1 cellular context compared by ENCODE assay signal in the genomic region with DNA sequence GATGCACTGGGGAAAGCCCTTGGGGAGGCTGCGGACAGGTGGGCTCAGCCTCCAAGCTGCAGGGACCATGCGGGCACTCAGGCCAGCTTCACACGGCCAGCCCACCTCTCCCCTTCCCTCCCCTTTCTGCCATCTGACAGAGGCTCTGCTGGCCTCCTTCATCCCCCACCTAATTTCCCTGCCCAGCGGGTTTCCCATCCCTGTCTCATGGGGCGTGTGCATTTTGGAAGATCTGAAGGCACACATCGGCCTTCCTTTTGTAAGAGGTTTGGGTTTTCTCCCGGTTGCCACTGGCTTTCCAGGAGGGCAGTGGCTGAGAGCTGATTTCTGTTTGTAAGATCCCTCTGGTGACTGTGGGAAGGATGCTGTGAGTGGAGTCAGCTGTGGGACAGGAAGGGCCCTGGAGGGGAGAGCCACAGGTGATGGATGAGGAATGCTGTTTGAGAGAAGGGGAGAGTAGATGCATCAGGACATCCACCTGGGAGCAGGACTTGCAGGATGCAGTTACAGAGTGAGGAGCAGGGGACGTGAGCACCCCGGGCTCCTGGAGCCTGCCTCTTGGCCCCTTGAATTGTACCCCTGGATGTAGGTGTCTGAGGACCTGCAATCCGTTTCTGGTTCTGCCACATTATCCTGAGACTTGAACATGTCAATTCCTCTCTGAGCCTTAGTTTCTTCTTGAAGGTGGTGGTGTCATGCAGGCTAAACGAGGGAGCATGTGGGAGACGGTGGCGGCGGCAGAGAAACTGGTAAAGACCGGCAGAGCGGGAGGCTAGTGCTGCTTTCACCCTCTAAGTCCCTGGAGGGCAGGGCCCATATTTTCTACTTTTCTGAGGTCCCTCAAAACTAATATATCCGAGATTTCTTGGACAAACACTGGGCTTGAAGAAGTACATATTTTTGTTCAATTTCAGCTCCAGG.
TF ChIP-seq lines count a peak whose summit lies in the region.

No MANE protein-coding gene starts in this region.

TF ChIP-seq in GM23338, 12 proteins besides CTCF, POLR2A, EP300 and RAD21:
- TF ChIP-seq JUNB (IDR thresholded peaks at IDR 0.05; ENCODE audit: unreplicated experiment) (no peak), ZNF114 (CRISPR knock-in tag; IDR thresholded peaks at IDR 0.05) (no peak), EZH2 (IDR thresholded peaks at IDR 0.05; ENCODE audit: low read depth, unreplicated experiment) (no peak), NANOG (IDR thresholded peaks at IDR 0.05; ENCODE audit: borderline replicate concordance) (no peak), EZH2phosphoT487 (IDR thresholded peaks at IDR 0.05; ENCODE audit: unreplicated experiment) (no peak), ZNF331 (CRISPR knock-in tag; IDR thresholded peaks at IDR 0.05; ENCODE audit: low read depth) (no peak), POLR2AphosphoS5 (IDR thresholded peaks at IDR 0.05; ENCODE audit: low read depth) (no peak)
- TF ChIP-seq, protein P1, sequence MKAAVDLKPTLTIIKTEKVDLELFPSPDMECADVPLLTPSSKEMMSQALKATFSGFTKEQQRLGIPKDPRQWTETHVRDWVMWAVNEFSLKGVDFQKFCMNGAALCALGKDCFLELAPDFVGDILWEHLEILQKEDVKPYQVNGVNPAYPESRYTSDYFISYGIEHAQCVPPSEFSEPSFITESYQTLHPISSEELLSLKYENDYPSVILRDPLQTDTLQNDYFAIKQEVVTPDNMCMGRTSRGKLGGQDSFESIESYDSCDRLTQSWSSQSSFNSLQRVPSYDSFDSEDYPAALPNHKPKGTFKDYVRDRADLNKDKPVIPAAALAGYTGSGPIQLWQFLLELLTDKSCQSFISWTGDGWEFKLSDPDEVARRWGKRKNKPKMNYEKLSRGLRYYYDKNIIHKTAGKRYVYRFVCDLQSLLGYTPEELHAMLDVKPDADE (IDR thresholded peaks at IDR 0.05), result no peak
- TF ChIP-seq, protein P2, sequence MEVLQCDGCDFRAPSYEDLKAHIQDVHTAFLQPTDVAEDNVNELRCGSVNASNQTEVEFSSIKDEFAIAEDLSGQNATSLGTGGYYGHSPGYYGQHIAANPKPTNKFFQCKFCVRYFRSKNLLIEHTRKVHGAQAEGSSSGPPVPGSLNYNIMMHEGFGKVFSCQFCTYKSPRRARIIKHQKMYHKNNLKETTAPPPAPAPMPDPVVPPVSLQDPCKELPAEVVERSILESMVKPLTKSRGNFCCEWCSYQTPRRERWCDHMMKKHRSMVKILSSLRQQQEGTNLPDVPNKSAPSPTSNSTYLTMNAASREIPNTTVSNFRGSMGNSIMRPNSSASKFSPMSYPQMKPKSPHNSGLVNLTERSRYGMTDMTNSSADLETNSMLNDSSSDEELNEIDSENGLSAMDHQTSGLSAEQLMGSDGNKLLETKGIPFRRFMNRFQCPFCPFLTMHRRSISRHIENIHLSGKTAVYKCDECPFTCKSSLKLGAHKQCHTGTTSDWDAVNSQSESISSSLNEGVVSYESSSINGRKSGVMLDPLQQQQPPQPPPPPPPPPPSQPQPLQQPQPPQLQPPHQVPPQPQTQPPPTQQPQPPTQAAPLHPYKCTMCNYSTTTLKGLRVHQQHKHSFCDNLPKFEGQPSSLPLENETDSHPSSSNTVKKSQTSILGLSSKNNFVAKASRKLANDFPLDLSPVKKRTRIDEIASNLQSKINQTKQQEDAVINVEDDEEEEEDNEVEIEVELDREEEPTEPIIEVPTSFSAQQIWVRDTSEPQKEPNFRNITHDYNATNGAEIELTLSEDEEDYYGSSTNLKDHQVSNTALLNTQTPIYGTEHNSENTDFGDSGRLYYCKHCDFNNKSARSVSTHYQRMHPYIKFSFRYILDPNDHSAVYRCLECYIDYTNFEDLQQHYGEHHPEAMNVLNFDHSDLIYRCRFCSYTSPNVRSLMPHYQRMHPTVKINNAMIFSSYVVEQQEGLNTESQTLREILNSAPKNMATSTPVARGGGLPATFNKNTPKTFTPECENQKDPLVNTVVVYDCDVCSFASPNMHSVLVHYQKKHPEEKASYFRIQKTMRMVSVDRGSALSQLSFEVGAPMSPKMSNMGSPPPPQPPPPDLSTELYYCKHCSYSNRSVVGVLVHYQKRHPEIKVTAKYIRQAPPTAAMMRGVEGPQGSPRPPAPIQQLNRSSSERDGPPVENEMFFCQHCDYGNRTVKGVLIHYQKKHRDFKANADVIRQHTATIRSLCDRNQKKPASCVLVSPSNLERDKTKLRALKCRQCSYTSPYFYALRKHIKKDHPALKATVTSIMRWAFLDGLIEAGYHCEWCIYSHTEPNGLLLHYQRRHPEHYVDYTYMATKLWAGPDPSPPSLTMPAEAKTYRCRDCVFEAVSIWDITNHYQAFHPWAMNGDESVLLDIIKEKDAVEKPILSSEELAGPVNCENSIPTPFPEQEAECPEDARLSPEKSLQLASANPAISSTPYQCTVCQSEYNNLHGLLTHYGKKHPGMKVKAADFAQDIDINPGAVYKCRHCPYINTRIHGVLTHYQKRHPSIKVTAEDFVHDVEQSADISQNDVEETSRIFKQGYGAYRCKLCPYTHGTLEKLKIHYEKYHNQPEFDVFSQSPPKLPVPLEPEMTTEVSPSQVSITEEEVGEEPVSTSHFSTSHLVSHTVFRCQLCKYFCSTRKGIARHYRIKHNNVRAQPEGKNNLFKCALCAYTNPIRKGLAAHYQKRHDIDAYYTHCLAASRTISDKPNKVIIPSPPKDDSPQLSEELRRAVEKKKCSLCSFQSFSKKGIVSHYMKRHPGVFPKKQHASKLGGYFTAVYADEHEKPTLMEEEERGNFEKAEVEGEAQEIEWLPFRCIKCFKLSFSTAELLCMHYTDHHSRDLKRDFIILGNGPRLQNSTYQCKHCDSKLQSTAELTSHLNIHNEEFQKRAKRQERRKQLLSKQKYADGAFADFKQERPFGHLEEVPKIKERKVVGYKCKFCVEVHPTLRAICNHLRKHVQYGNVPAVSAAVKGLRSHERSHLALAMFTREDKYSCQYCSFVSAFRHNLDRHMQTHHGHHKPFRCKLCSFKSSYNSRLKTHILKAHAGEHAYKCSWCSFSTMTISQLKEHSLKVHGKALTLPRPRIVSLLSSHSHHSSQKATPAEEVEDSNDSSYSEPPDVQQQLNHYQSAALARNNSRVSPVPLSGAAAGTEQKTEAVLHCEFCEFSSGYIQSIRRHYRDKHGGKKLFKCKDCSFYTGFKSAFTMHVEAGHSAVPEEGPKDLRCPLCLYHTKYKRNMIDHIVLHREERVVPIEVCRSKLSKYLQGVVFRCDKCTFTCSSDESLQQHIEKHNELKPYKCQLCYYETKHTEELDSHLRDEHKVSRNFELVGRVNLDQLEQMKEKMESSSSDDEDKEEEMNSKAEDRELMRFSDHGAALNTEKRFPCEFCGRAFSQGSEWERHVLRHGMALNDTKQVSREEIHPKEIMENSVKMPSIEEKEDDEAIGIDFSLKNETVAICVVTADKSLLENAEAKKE (CRISPR knock-in tag; IDR thresholded peaks at IDR 0.05), result no peak
